ENCODE assay signal across 1 cellular context in genomic region chr16:2905988-2906387, GRCh38.
TF ChIP-seq lines count a peak whose summit lies in the region.

No MANE protein-coding gene starts in this region.

TF ChIP-seq in K562, 482 proteins besides CTCF, POLR2A, EP300 and RAD21:
- TF ChIP-seq ZNF212 (CRISPR knock-in tag; IDR thresholded peaks at IDR 0.05) = no peak
- peak; percentile 41; the same call in 1 of the 2 replicates for TF ChIP-seq CREM (IDR thresholded peaks at IDR 0.05; ENCODE audit: low read depth)
- 0 out of 2 replicates have a peak, but pooled peaks have one; percentile 26 for TF ChIP-seq CTBP1 (IDR thresholded peaks at IDR 0.05; ENCODE audit: borderline replicate concordance)
- no peak for TF ChIP-seq HDGF (IDR thresholded peaks at IDR 0.05)
- TF ChIP-seq ARID3A (IDR thresholded peaks at IDR 0.05; ENCODE audit: borderline replicate concordance, low read depth, low read length) = no peak
- peak in 1 of 2 experiments; percentile 40; a peak in 1 of 4 replicates for TF ChIP-seq RCOR1 (IDR thresholded peaks at IDR 0.05; ENCODE audit: borderline replicate concordance in 1 of 2, low read depth in 2 of 2, low read length in 2 of 2)
- TF ChIP-seq HDAC2 (IDR thresholded peaks at IDR 0.05) = 0 out of 2 replicates have a peak, but pooled peaks have one; percentile 19
- TF ChIP-seq FOXK1 (CRISPR knock-in tag; IDR thresholded peaks at IDR 0.05; ENCODE audit: borderline replicate concordance) = no peak
- TF ChIP-seq PKNOX1 (IDR thresholded peaks at IDR 0.05) = no peak
- TF ChIP-seq CHD2 (IDR thresholded peaks at IDR 0.05; ENCODE audit: low read depth, low read length) = peak; percentile 12; the same call in 1 of the 2 replicates
- peak; percentile 66 for TF ChIP-seq NFYB (IDR thresholded peaks at IDR 0.05; ENCODE audit: extremely low read depth, insufficient read length)
- TF ChIP-seq L3MBTL2 (IDR thresholded peaks at IDR 0.05) = peak; percentile 64; the same call in 1 of the 2 replicates
- no peak for TF ChIP-seq ATF1 (CRISPR knock-in tag; IDR thresholded peaks at IDR 0.05)
- TF ChIP-seq ATF1 (tag; IDR thresholded peaks at IDR 0.05) = peak; percentile 16; the same call in 1 of the 2 replicates
- peak; percentile 38; the same call in 1 of the 2 replicates for TF ChIP-seq MAFK (IDR thresholded peaks at IDR 0.05; ENCODE audit: low read length)
- TF ChIP-seq NEUROD1 (IDR thresholded peaks at IDR 0.05; ENCODE audit: borderline replicate concordance, low read depth, low read length, partially characterized antibody) = peak; percentile 4
- TF ChIP-seq SFPQ (IDR thresholded peaks at IDR 0.05; ENCODE audit: low read depth, low read length) = no peak
- peak; percentile 70 for TF ChIP-seq PRDM10 (IDR thresholded peaks at IDR 0.05; ENCODE audit: partially characterized antibody)
- no peak for TF ChIP-seq ZNF586 (CRISPR knock-in tag; conservative IDR thresholded peaks at IDR 0.05)
- peak in 2 of 3 experiments; percentile 4 to 47 for TF ChIP-seq YY1 (IDR thresholded peaks at IDR 0.05; ENCODE audit: borderline replicate concordance in 1 of 3, control insufficient read depth in 1 of 3, extremely low read depth in 1 of 3, insufficient read depth in 3 of 3, insufficient read length in 1 of 3, insufficient replicate concordance in 2 of 3, low read depth in 1 of 3, low read length in 2 of 3)
- no peak for TF ChIP-seq IRF2 (CRISPR knock-in tag; IDR thresholded peaks at IDR 0.05)
- TF ChIP-seq ZNF785 (CRISPR knock-in tag; IDR thresholded peaks at IDR 0.05) = no peak
- TF ChIP-seq DEAF1 (CRISPR knock-in tag; IDR thresholded peaks at IDR 0.05) = no peak
- no peak for TF ChIP-seq VEZF1 (CRISPR knock-in tag; IDR thresholded peaks at IDR 0.05)
- peak; percentile 67 to 68; a peak in 3 of 4 replicates for TF ChIP-seq NRF1 (conservative IDR thresholded peaks at IDR 0.05 in 1 of 2, IDR thresholded peaks at IDR 0.05 in 1 of 2)
- peak in 1 of 2 experiments; percentile 29; a peak in 2 of 4 replicates for TF ChIP-seq MNT (conservative IDR thresholded peaks at IDR 0.05)
- no peak for TF ChIP-seq BRD9 (IDR thresholded peaks at IDR 0.05; ENCODE audit: low read depth, partially characterized antibody)
- no peak for TF ChIP-seq ZNF436 (CRISPR knock-in tag; IDR thresholded peaks at IDR 0.05)
- TF ChIP-seq NR4A1 (CRISPR knock-in tag; IDR thresholded peaks at IDR 0.05) = no peak
- no peak for TF ChIP-seq NR4A1 (tag; IDR thresholded peaks at IDR 0.05)
- no peak for TF ChIP-seq TAL1 (IDR thresholded peaks at IDR 0.05)
- no peak for TF ChIP-seq ZBTB33 (CRISPR knock-in tag; IDR thresholded peaks at IDR 0.05)
- TF ChIP-seq JUND (IDR thresholded peaks at IDR 0.05; ENCODE audit: borderline replicate concordance, low read depth, low read length) = no peak
- TF ChIP-seq JUND (tag; IDR thresholded peaks at IDR 0.05; ENCODE audit: borderline replicate concordance, low read depth, low read length) = no peak
